In the genomic region with DNA sequence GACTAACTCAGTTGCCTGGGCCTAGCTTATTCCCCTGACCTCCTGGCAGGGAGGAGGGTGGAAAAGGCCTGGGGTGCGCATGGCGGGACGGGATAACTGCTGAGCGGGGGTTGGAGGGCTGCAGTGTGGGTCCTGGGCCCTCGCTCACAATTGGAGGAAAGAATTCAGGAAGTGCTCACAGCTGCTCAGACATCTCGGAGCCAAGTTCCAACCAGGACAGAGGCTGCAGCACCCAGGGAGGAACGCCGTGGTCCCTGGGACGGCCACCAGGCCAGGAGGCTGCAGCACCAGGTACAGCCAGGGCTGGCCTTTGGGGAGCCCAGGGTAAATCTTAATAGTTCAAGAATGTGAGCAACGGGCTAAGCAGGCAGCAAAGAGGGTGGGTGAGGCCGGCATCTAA, we compare ENCODE assay signal across 2 cellular contexts.
TF ChIP-seq lines count a peak whose summit lies in the region.

A gene with protein sequence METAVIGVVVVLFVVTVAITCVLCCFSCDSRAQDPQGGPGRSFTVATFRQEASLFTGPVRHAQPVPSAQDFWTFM (plus strand): TSS at position 217 of the 400 bp plus-strand sequence. CDS start 974 bp downstream, outside the sequence.

TF ChIP-seq in A549, 52 proteins besides CTCF, POLR2A, EP300 and RAD21:
- TF ChIP-seq JUNB (IDR thresholded peaks at IDR 0.05) (no peak), CHD4 (IDR thresholded peaks at IDR 0.05; ENCODE audit: borderline replicate concordance) (no peak), NR3C1 (IDR thresholded peaks at IDR 0.05) (no peak), JUN (IDR thresholded peaks at IDR 0.05) (no peak), EHMT2 (IDR thresholded peaks at IDR 0.05; ENCODE audit: low read depth) (no peak), GATA3 (IDR thresholded peaks at IDR 0.05; ENCODE audit: borderline replicate concordance) (no peak), FOSL2 (IDR thresholded peaks at IDR 0.05) (no peak), FOSL2 (CRISPR knock-in tag; IDR thresholded peaks at IDR 0.05) (no peak), HOXB5 (CRISPR knock-in tag; IDR thresholded peaks at IDR 0.05) (no peak), RNF2 (IDR thresholded peaks at IDR 0.05; ENCODE audit: borderline replicate concordance, low read depth) (no peak), RARB (CRISPR knock-in tag; IDR thresholded peaks at IDR 0.05) (no peak)
- TF ChIP-seq, protein P1, sequence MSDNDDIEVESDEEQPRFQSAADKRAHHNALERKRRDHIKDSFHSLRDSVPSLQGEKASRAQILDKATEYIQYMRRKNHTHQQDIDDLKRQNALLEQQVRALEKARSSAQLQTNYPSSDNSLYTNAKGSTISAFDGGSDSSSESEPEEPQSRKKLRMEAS (IDR thresholded peaks at IDR 0.05) = no peak

TF ChIP-seq in endothelial cell of umbilical vein, 7 proteins besides CTCF, POLR2A, EP300 and RAD21:
- no peak for TF ChIP-seq FOS (IDR thresholded peaks at IDR 0.05; ENCODE audit: borderline replicate concordance, insufficient read depth, low read length)
- peak; percentile 20 for TF ChIP-seq MYC (IDR thresholded peaks at IDR 0.05; ENCODE audit: low read depth, low read length)
- no peak for TF ChIP-seq JUN (IDR thresholded peaks at IDR 0.05; ENCODE audit: borderline replicate concordance, insufficient read depth, insufficient read length, low read depth)
- TF ChIP-seq POLR2AphosphoS5 (IDR thresholded peaks at IDR 0.05; ENCODE audit: insufficient read depth, low read depth, low read length) = peak; percentile 56
- TF ChIP-seq EZH2 (IDR thresholded peaks at IDR 0.05; ENCODE audit: borderline replicate concordance, low read depth, low read length, severe bottlenecking) = no peak
TF ChIP-seq in endothelial cell of umbilical vein: peak in this region for 2.
